ENCODE assay signal across 1 cellular context in the genomic region with DNA sequence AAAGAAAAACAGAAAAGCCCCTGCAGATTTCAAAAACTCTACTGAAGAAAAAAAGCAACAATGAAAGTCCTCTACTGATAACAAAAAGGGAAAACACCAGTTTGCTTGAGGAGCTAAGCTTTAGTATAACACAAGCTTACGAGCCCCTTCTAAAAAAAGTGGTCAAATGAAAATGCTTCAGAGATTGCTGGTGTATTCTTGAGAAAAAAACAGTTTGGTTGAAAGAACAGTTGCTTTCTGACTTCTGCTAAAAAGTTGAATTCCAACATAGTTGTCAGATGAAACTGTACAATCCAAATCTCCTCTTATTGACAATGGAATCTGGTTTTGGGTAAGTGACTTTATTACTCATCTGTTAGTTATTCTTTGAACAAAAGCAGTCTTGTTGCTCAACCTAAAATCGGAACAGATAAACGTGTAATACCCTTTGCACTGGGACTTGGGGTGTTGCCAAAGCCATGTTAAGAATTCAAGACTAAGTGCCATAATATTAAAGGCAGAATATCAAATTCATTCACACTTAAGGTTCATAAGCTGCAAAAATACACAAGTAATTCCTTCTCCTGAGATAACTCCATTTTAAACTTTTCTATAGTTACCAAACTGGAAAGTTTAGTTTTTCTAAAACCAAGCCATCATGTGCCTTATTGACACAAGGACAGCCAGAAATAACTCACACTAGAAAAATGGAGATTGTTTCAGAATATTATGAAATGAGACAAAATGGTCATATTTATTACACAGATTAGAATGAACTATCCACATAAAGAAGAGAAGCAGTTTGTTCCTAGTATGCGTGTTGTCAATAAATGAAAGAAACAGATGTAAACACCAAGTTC.
TF ChIP-seq lines count a peak whose summit lies in the region.

No MANE protein-coding gene starts in this region.

TF ChIP-seq in GM12878, 131 proteins besides CTCF, POLR2A, EP300 and RAD21 (continued from another document and continues in another):
- TF ChIP-seq, protein P1, sequence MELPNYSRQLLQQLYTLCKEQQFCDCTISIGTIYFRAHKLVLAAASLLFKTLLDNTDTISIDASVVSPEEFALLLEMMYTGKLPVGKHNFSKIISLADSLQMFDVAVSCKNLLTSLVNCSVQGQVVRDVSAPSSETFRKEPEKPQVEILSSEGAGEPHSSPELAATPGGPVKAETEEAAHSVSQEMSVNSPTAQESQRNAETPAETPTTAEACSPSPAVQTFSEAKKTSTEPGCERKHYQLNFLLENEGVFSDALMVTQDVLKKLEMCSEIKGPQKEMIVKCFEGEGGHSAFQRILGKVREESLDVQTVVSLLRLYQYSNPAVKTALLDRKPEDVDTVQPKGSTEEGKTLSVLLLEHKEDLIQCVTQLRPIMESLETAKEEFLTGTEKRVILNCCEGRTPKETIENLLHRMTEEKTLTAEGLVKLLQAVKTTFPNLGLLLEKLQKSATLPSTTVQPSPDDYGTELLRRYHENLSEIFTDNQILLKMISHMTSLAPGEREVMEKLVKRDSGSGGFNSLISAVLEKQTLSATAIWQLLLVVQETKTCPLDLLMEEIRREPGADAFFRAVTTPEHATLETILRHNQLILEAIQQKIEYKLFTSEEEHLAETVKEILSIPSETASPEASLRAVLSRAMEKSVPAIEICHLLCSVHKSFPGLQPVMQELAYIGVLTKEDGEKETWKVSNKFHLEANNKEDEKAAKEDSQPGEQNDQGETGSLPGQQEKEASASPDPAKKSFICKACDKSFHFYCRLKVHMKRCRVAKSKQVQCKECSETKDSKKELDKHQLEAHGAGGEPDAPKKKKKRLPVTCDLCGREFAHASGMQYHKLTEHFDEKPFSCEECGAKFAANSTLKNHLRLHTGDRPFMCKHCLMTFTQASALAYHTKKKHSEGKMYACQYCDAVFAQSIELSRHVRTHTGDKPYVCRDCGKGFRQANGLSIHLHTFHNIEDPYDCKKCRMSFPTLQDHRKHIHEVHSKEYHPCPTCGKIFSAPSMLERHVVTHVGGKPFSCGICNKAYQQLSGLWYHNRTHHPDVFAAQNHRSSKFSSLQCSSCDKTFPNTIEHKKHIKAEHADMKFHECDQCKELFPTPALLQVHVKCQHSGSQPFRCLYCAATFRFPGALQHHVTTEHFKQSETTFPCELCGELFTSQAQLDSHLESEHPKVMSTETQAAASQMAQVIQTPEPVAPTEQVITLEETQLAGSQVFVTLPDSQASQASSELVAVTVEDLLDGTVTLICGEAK (IDR thresholded peaks at IDR 0.05; ENCODE audit: borderline replicate concordance): peak; percentile 55; the same call in 1 of the 2 replicates
- TF ChIP-seq, protein P2, sequence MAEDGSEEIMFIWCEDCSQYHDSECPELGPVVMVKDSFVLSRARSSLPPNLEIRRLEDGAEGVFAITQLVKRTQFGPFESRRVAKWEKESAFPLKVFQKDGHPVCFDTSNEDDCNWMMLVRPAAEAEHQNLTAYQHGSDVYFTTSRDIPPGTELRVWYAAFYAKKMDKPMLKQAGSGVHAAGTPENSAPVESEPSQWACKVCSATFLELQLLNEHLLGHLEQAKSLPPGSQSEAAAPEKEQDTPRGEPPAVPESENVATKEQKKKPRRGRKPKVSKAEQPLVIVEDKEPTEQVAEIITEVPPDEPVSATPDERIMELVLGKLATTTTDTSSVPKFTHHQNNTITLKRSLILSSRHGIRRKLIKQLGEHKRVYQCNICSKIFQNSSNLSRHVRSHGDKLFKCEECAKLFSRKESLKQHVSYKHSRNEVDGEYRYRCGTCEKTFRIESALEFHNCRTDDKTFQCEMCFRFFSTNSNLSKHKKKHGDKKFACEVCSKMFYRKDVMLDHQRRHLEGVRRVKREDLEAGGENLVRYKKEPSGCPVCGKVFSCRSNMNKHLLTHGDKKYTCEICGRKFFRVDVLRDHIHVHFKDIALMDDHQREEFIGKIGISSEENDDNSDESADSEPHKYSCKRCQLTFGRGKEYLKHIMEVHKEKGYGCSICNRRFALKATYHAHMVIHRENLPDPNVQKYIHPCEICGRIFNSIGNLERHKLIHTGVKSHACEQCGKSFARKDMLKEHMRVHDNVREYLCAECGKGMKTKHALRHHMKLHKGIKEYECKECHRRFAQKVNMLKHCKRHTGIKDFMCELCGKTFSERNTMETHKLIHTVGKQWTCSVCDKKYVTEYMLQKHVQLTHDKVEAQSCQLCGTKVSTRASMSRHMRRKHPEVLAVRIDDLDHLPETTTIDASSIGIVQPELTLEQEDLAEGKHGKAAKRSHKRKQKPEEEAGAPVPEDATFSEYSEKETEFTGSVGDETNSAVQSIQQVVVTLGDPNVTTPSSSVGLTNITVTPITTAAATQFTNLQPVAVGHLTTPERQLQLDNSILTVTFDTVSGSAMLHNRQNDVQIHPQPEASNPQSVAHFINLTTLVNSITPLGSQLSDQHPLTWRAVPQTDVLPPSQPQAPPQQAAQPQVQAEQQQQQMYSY (CRISPR knock-in tag; IDR thresholded peaks at IDR 0.05): no peak
- no peak for TF ChIP-seq GATAD2B (conservative IDR thresholded peaks at IDR 0.05; ENCODE audit: low read depth)
- peak; percentile 57; the same call in 1 of the 2 replicates for TF ChIP-seq POLR2AphosphoS2 (IDR thresholded peaks at IDR 0.05; ENCODE audit: low read depth, low read length)
- TF ChIP-seq, protein P3, sequence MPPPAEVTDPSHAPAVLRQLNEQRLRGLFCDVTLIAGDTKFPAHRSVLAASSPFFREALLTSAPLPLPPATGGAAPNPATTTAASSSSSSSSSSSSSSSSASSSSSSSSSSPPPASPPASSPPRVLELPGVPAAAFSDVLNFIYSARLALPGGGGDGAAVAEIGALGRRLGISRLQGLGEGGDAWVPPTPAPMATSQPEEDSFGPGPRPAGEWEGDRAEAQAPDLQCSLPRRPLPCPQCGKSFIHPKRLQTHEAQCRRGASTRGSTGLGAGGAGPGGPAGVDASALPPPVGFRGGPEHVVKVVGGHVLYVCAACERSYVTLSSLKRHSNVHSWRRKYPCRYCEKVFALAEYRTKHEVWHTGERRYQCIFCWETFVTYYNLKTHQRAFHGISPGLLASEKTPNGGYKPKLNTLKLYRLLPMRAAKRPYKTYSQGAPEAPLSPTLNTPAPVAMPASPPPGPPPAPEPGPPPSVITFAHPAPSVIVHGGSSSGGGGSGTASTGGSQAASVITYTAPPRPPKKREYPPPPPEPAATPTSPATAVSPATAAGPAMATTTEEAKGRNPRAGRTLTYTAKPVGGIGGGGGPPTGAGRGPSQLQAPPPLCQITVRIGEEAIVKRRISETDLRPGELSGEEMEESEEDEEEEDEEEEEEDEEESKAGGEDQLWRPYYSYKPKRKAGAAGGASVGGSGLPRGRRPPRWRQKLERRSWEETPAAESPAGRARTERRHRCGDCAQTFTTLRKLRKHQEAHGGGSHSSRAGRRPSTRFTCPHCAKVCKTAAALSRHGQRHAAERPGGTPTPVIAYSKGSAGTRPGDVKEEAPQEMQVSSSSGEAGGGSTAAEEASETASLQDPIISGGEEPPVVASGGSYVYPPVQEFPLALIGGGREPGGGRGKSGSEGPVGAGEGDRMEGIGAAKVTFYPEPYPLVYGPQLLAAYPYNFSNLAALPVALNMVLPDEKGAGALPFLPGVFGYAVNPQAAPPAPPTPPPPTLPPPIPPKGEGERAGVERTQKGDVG (CRISPR knock-in tag; IDR thresholded peaks at IDR 0.05): no peak
- peak; percentile 84 for TF ChIP-seq SMAD1 (IDR thresholded peaks at IDR 0.05; ENCODE audit: low read depth, partially characterized antibody)
- TF ChIP-seq, protein P4, sequence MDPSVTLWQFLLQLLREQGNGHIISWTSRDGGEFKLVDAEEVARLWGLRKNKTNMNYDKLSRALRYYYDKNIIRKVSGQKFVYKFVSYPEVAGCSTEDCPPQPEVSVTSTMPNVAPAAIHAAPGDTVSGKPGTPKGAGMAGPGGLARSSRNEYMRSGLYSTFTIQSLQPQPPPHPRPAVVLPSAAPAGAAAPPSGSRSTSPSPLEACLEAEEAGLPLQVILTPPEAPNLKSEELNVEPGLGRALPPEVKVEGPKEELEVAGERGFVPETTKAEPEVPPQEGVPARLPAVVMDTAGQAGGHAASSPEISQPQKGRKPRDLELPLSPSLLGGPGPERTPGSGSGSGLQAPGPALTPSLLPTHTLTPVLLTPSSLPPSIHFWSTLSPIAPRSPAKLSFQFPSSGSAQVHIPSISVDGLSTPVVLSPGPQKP (IDR thresholded peaks at IDR 0.05; ENCODE audit: low read depth, low read length): no peak
- no peak for TF ChIP-seq ETV6 (conservative IDR thresholded peaks at IDR 0.05 in 1 of 2, IDR thresholded peaks at IDR 0.05 in 1 of 2; ENCODE audit: borderline replicate concordance in 1 of 2, low read depth in 1 of 2)
- no peak for TF ChIP-seq CBX3 (IDR thresholded peaks at IDR 0.05; ENCODE audit: borderline replicate concordance, low read depth)
- TF ChIP-seq YBX1 (IDR thresholded peaks at IDR 0.05): no peak
- TF ChIP-seq HDGF (IDR thresholded peaks at IDR 0.05): no peak
- TF ChIP-seq NBN (IDR thresholded peaks at IDR 0.05): peak; percentile 81
- TF ChIP-seq, protein P5, sequence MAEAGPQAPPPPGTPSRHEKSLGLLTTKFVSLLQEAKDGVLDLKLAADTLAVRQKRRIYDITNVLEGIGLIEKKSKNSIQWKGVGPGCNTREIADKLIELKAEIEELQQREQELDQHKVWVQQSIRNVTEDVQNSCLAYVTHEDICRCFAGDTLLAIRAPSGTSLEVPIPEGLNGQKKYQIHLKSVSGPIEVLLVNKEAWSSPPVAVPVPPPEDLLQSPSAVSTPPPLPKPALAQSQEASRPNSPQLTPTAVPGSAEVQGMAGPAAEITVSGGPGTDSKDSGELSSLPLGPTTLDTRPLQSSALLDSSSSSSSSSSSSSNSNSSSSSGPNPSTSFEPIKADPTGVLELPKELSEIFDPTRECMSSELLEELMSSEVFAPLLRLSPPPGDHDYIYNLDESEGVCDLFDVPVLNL (IDR thresholded peaks at IDR 0.05; ENCODE audit: low read depth, low read length): no peak
- TF ChIP-seq MYB (IDR thresholded peaks at IDR 0.05; ENCODE audit: borderline replicate concordance, low read depth, low read length): no peak
- TF ChIP-seq BCL11A (IDR thresholded peaks at IDR 0.05; ENCODE audit: low read depth, low read length): 0 out of 2 replicates have a peak, but pooled peaks have one; percentile 17
- peak; percentile 80 to 82 for TF ChIP-seq IKZF2 (IDR thresholded peaks at IDR 0.05)
- TF ChIP-seq, protein P6, sequence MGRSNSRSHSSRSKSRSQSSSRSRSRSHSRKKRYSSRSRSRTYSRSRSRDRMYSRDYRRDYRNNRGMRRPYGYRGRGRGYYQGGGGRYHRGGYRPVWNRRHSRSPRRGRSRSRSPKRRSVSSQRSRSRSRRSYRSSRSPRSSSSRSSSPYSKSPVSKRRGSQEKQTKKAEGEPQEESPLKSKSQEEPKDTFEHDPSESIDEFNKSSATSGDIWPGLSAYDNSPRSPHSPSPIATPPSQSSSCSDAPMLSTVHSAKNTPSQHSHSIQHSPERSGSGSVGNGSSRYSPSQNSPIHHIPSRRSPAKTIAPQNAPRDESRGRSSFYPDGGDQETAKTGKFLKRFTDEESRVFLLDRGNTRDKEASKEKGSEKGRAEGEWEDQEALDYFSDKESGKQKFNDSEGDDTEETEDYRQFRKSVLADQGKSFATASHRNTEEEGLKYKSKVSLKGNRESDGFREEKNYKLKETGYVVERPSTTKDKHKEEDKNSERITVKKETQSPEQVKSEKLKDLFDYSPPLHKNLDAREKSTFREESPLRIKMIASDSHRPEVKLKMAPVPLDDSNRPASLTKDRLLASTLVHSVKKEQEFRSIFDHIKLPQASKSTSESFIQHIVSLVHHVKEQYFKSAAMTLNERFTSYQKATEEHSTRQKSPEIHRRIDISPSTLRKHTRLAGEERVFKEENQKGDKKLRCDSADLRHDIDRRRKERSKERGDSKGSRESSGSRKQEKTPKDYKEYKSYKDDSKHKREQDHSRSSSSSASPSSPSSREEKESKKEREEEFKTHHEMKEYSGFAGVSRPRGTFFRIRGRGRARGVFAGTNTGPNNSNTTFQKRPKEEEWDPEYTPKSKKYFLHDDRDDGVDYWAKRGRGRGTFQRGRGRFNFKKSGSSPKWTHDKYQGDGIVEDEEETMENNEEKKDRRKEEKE (IDR thresholded peaks at IDR 0.05): no peak
- TF ChIP-seq, protein P7, sequence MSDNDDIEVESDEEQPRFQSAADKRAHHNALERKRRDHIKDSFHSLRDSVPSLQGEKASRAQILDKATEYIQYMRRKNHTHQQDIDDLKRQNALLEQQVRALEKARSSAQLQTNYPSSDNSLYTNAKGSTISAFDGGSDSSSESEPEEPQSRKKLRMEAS (IDR thresholded peaks at IDR 0.05; ENCODE audit: low read depth, low read length): no peak
- TF ChIP-seq, protein P8, sequence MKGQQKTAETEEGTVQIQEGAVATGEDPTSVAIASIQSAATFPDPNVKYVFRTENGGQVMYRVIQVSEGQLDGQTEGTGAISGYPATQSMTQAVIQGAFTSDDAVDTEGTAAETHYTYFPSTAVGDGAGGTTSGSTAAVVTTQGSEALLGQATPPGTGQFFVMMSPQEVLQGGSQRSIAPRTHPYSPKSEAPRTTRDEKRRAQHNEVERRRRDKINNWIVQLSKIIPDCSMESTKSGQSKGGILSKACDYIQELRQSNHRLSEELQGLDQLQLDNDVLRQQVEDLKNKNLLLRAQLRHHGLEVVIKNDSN (IDR thresholded peaks at IDR 0.05; ENCODE audit: borderline replicate concordance, extremely low read length, insufficient read depth, low read depth, low read length): no peak
- no peak for TF ChIP-seq STAT1 (conservative IDR thresholded peaks at IDR 0.05)
- TF ChIP-seq, protein P9, sequence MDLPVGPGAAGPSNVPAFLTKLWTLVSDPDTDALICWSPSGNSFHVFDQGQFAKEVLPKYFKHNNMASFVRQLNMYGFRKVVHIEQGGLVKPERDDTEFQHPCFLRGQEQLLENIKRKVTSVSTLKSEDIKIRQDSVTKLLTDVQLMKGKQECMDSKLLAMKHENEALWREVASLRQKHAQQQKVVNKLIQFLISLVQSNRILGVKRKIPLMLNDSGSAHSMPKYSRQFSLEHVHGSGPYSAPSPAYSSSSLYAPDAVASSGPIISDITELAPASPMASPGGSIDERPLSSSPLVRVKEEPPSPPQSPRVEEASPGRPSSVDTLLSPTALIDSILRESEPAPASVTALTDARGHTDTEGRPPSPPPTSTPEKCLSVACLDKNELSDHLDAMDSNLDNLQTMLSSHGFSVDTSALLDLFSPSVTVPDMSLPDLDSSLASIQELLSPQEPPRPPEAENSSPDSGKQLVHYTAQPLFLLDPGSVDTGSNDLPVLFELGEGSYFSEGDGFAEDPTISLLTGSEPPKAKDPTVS (IDR thresholded peaks at IDR 0.05; ENCODE audit: low read depth, low read length): no peak
- TF ChIP-seq HDAC2 (IDR thresholded peaks at IDR 0.05): no peak
- TF ChIP-seq, protein P10, sequence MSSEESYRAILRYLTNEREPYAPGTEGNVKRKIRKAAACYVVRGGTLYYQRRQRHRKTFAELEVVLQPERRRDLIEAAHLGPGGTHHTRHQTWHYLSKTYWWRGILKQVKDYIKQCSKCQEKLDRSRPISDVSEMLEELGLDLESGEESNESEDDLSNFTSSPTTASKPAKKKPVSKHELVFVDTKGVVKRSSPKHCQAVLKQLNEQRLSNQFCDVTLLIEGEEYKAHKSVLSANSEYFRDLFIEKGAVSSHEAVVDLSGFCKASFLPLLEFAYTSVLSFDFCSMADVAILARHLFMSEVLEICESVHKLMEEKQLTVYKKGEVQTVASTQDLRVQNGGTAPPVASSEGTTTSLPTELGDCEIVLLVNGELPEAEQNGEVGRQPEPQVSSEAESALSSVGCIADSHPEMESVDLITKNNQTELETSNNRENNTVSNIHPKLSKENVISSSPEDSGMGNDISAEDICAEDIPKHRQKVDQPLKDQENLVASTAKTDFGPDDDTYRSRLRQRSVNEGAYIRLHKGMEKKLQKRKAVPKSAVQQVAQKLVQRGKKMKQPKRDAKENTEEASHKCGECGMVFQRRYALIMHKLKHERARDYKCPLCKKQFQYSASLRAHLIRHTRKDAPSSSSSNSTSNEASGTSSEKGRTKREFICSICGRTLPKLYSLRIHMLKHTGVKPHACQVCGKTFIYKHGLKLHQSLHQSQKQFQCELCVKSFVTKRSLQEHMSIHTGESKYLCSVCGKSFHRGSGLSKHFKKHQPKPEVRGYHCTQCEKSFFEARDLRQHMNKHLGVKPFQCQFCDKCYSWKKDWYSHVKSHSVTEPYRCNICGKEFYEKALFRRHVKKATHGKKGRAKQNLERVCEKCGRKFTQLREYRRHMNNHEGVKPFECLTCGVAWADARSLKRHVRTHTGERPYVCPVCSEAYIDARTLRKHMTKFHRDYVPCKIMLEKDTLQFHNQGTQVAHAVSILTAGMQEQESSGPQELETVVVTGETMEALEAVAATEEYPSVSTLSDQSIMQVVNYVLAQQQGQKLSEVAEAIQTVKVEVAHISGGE (CRISPR knock-in tag; IDR thresholded peaks at IDR 0.05): no peak
